1 cellular context compared by ENCODE assay signal in the genomic region with DNA sequence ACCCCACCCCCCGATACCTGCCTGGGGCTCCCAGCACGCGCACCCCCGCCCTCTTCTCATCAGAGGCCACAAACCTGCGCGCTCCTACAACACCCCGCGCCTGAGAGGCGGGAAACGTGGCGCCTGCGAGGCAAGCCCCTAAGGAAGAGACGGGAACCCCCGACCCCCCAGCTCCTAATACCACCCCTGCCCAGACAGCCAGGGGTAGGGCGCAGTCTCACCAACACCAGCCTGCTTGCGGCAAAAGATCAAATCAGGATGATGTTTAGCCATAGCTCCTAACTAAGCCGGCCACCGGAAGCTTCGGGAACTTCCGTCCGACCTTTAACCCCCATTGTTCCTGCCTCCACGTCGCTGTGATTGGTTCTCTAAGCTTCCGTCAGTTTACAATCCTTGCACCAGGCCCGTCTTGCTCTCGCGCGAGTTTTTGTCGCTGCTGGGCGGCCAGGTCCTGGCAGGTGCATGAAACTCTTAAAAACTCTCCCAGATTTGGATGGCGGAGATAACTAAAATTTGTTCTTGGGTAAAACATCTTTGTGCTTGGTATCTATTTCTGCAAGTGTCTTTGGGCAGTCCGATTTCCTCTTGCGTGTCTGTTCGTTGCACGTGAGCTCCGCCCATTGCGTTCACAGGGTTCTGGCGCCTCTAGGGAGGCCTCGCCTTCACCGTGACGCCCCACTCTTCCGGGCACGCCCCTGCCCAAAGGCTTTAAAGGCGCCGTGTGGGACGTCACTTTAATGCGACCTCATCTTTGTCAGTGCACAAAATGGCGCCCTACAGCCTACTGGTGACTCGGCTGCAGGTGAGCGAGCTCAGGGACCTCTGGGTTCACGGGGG.
TF ChIP-seq lines count a peak whose summit lies in the region.

TSS of gene ACO2 (plus strand) at position 737 of the 837 bp plus-strand sequence. CDS start at position 767, 30 bp downstream.
TSS of gene PHF5A (minus strand) at position 312 of the 837 bp plus-strand sequence. CDS start at position 273, 39 bp downstream.

TF ChIP-seq in K562, 482 proteins besides CTCF, POLR2A, EP300 and RAD21 (continued from another document and continues in another):
- TF ChIP-seq, protein P1, sequence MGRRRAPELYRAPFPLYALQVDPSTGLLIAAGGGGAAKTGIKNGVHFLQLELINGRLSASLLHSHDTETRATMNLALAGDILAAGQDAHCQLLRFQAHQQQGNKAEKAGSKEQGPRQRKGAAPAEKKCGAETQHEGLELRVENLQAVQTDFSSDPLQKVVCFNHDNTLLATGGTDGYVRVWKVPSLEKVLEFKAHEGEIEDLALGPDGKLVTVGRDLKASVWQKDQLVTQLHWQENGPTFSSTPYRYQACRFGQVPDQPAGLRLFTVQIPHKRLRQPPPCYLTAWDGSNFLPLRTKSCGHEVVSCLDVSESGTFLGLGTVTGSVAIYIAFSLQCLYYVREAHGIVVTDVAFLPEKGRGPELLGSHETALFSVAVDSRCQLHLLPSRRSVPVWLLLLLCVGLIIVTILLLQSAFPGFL (CRISPR knock-in tag; IDR thresholded peaks at IDR 0.05) = peak; percentile 97
- TF ChIP-seq KDM4B (IDR thresholded peaks at IDR 0.05; ENCODE audit: borderline replicate concordance in 2 of 2, low read depth in 1 of 2) = peak in 1 of 2 experiments; percentile 46; a peak in 1 of 4 replicates
- TF ChIP-seq ZBED1 (IDR thresholded peaks at IDR 0.05) = 0 out of 2 replicates have a peak, but pooled peaks have one; percentile 16
- peak; percentile 93 for TF ChIP-seq ELF2 (CRISPR knock-in tag; IDR thresholded peaks at IDR 0.05)
- TF ChIP-seq SIRT6 (IDR thresholded peaks at IDR 0.05; ENCODE audit: low read depth, low read length) = no peak
- TF ChIP-seq GABPB2 (CRISPR knock-in tag; conservative IDR thresholded peaks at IDR 0.05) = no peak
- peak; percentile 93 for TF ChIP-seq TOE1 (IDR thresholded peaks at IDR 0.05; ENCODE audit: borderline replicate concordance)
- no peak for TF ChIP-seq TOE1 (CRISPR knock-in tag; IDR thresholded peaks at IDR 0.05; ENCODE audit: borderline replicate concordance, low read depth)
- TF ChIP-seq HNRNPLL (IDR thresholded peaks at IDR 0.05; ENCODE audit: low read depth, low read length, poor library complexity, severe bottlenecking) = peak; percentile 62
- TF ChIP-seq, protein P2, sequence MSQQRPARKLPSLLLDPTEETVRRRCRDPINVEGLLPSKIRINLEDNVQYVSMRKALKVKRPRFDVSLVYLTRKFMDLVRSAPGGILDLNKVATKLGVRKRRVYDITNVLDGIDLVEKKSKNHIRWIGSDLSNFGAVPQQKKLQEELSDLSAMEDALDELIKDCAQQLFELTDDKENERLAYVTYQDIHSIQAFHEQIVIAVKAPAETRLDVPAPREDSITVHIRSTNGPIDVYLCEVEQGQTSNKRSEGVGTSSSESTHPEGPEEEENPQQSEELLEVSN (IDR thresholded peaks at IDR 0.05; ENCODE audit: borderline replicate concordance in 1 of 2, extremely low read depth in 1 of 2, insufficient read depth in 1 of 2, insufficient read length in 1 of 2, low read depth in 1 of 2, low read length in 1 of 2, poor library complexity in 1 of 2, severe bottlenecking in 1 of 2) = peak; percentile 48 to 87
- no peak for TF ChIP-seq RBM14 (IDR thresholded peaks at IDR 0.05; ENCODE audit: borderline replicate concordance, insufficient read depth, low read depth, low read length)
- TF ChIP-seq HLTF (IDR thresholded peaks at IDR 0.05) = no peak
- TF ChIP-seq, protein P3, sequence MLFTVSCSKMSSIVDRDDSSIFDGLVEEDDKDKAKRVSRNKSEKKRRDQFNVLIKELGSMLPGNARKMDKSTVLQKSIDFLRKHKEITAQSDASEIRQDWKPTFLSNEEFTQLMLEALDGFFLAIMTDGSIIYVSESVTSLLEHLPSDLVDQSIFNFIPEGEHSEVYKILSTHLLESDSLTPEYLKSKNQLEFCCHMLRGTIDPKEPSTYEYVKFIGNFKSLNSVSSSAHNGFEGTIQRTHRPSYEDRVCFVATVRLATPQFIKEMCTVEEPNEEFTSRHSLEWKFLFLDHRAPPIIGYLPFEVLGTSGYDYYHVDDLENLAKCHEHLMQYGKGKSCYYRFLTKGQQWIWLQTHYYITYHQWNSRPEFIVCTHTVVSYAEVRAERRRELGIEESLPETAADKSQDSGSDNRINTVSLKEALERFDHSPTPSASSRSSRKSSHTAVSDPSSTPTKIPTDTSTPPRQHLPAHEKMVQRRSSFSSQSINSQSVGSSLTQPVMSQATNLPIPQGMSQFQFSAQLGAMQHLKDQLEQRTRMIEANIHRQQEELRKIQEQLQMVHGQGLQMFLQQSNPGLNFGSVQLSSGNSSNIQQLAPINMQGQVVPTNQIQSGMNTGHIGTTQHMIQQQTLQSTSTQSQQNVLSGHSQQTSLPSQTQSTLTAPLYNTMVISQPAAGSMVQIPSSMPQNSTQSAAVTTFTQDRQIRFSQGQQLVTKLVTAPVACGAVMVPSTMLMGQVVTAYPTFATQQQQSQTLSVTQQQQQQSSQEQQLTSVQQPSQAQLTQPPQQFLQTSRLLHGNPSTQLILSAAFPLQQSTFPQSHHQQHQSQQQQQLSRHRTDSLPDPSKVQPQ (CRISPR knock-in tag; IDR thresholded peaks at IDR 0.05; ENCODE audit: borderline replicate concordance) = no peak
- peak; percentile 50 for TF ChIP-seq POLR2B (IDR thresholded peaks at IDR 0.05; ENCODE audit: low read depth, partially characterized antibody)
- TF ChIP-seq RAD51 (IDR thresholded peaks at IDR 0.05; ENCODE audit: borderline replicate concordance, low read depth) = peak; percentile 60; the same call in 1 of the 2 replicates
- TF ChIP-seq SRF (CRISPR knock-in tag; IDR thresholded peaks at IDR 0.05) = peak in 1 of 2 experiments; percentile 90; a peak in 2 of 4 replicates
- peak; percentile 96 for TF ChIP-seq ZBTB40 (IDR thresholded peaks at IDR 0.05)
- TF ChIP-seq ZBTB40 (CRISPR knock-in tag; IDR thresholded peaks at IDR 0.05) = no peak
- TF ChIP-seq RBM25 (IDR thresholded peaks at IDR 0.05; ENCODE audit: low read depth, low read length, severe bottlenecking) = peak; percentile 85
- TF ChIP-seq JUND (IDR thresholded peaks at IDR 0.05; ENCODE audit: borderline replicate concordance, low read depth, low read length) = peak; percentile 35
- TF ChIP-seq JUND (tag; IDR thresholded peaks at IDR 0.05; ENCODE audit: borderline replicate concordance, low read depth, low read length) = 0 out of 3 replicates have a peak, but pooled peaks have one; percentile 10
- TF ChIP-seq CCNT2 (IDR thresholded peaks at IDR 0.05; ENCODE audit: borderline replicate concordance, extremely low read depth, insufficient read length, low read depth, low read length) = no peak
- TF ChIP-seq CTBP1 (IDR thresholded peaks at IDR 0.05; ENCODE audit: borderline replicate concordance) = no peak
- TF ChIP-seq NR2C2 (CRISPR knock-in tag; IDR thresholded peaks at IDR 0.05) = peak; percentile 97
- TF ChIP-seq NR2C2 (tag; IDR thresholded peaks at IDR 0.05) = peak; percentile 99
- no peak; the same call in 1 of the 2 replicates for TF ChIP-seq KAT7 (CRISPR knock-in tag; IDR thresholded peaks at IDR 0.05; ENCODE audit: borderline replicate concordance)
- TF ChIP-seq RB1 (IDR thresholded peaks at IDR 0.05; ENCODE audit: low read depth) = peak; percentile 56
- TF ChIP-seq MTF1 (CRISPR knock-in tag; IDR thresholded peaks at IDR 0.05; ENCODE audit: borderline replicate concordance) = no peak
- peak; percentile 93 to 95 for TF ChIP-seq MNT (conservative IDR thresholded peaks at IDR 0.05)
- TF ChIP-seq RBM15 (IDR thresholded peaks at IDR 0.05; ENCODE audit: insufficient read depth, low read length) = no peak
- TF ChIP-seq CXXC5 (CRISPR knock-in tag; IDR thresholded peaks at IDR 0.05) = peak; percentile 93
- TF ChIP-seq ZNF785 (CRISPR knock-in tag; IDR thresholded peaks at IDR 0.05) = no peak
- peak; percentile 99 for TF ChIP-seq SIN3B (IDR thresholded peaks at IDR 0.05; ENCODE audit: low read depth)
